Comparison of ENCODE assay signal across 8 cellular contexts in the genomic region with DNA sequence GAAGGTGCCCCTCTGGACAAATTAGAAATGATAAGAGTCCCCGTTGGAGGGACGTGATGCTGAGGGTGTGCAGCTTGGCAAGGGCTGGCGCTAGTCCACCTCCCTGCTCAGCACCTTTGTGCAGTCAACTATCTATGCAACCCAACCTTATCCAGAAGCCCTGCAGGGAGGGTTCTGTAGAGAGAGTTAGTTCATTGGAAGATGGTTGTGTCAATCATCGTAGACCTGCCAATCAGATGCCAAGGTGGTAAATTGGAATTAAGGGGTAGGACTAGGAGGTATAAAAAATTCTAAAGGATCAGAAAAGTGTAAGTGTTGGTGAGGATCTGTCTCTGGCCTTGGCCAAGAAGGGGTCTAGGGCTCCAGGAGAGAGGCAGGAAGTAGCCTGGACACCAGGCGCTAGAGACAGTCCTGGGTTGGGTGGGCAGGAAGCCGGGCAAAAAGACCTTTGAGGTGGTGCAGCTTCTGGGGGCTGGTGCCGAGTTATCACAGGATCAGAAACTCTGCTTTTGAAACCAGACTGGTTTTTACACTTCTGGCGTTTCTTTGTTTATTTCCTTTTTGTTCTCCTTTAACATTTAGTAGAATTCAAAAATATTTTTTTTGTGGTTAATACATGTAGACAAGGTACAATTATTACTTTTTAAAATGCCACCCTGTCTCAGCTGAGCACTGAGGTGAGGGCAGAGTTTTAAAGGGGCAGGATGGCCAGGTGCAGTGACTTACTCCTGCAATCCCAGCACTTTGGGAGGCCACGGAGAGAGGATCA. TPM values are rescaled to one million over a fixed set of nuclear protein-coding genes. Genes with fewer than 3 reads are reported as not detected.
DNase-seq lines count a peak whose midpoint lies in the region; ATAC-seq and TF ChIP-seq lines count a peak whose summit lies in the region.

No MANE protein-coding gene starts in this region.

- peak overlapping the region; percentile 39 for H3K4me3 Mint-ChIP-seq in activated CD8-positive, alpha-beta T cell treated with anti-CD3 and anti-CD28 coated beads, Interleukin-2, amount 10 ng/mL, durations not matched to agents 7 days and 5 days

- H3K27me3 Mint-ChIP-seq in activated CD8-positive, alpha-beta T cell treated with anti-CD3 and anti-CD28 coated beads, Interleukin-2, amount 10 ng/mL, durations not matched to agents 7 days and 5 days (ENCODE audit: low read depth), result no peaks in the 10 kb centered on the region

- no peaks in the 10 kb centered on the region for H3K9me3 Mint-ChIP-seq in activated CD8-positive, alpha-beta T cell treated with anti-CD3 and anti-CD28 coated beads, Interleukin-2, amount 10 ng/mL, durations not matched to agents 7 days and 5 days (ENCODE audit: insufficient read depth)

- dilution Hi-C loops in IMR-90 (cut with HindIII; ENCODE audit: low sequenced_read_pairs, unreplicated experiment), result no loop called here

- no peaks in the 10 kb centered on the region for H3K9me3 ChIP-seq in IMR-90 (ENCODE audit: control insufficient read depth, insufficient read depth, low read length)
- H3K9me3 ChIP-seq in parathyroid adenoma (ENCODE audit: control insufficient read depth, low read length), result no peaks in the 10 kb centered on the region

- intact Hi-C loops in IMR-90 (cut with micrococcal nuclease), result no loop called here

- no peak overlapping the region for H3K18ac ChIP-seq in IMR-90 (ENCODE audit: low read depth, low read length)

- no peak overlapping the region for H4K5ac ChIP-seq in IMR-90 (ENCODE audit: low read depth, low read length)

- H3K27ac ChIP-seq in IMR-90 (ENCODE audit: insufficient read depth, low read length) (no peak overlapping the region), parathyroid adenoma (peak overlapping the region; percentile 29)

- H3K9me1 ChIP-seq in IMR-90 (ENCODE audit: insufficient read depth, low read length), result peaks cover 8% of the 10 kb centered on the region

- H3K36me3 ChIP-seq in IMR-90 (ENCODE audit: control insufficient read depth, insufficient read depth, low read length), result peaks cover 10% of the 10 kb centered on the region; the same call in 1 of the 2 replicates
- no peaks in the 10 kb centered on the region for H3K36me3 ChIP-seq in parathyroid adenoma (ENCODE audit: control insufficient read depth, insufficient read depth, low read length)

- no peaks in the 10 kb centered on the region for H4K20me1 ChIP-seq in IMR-90 (ENCODE audit: insufficient read depth, low read length)

- H3K4me1 ChIP-seq in IMR-90 (ENCODE audit: control insufficient read depth, insufficient read depth, low read length) (peaks cover 18% of the 10 kb centered on the region), parathyroid adenoma (peaks cover 29% of the 10 kb centered on the region)

- peak overlapping the region; percentile 89 for H2AK9ac ChIP-seq in IMR-90 (replicated peaks; ENCODE audit: low read depth, low read length, poor library complexity)

- peaks cover 0 to 21% of the 10 kb centered on the region in 2 experiments; a peak in 3 of 4 replicates for H3K79me1 ChIP-seq in IMR-90 (ENCODE audit: low read depth in 1 of 2, low read length in 2 of 2)

- TF ChIP-seq CTCF in IMR-90 (conservative IDR thresholded peaks at IDR 0.05; ENCODE audit: low read depth, low read length), result no peak
- no peak for TF ChIP-seq CTCF in fibroblast of the aortic adventitia (IDR thresholded peaks at IDR 0.05; ENCODE audit: insufficient read depth, low read length)
- no peak for TF ChIP-seq CTCF in parathyroid adenoma (IDR thresholded peaks at IDR 0.05)

- H2AK5ac ChIP-seq in IMR-90 (ENCODE audit: low read depth, low read length), result peak overlapping the region; percentile 77; the same call in 1 of the 2 replicates

- H4K91ac ChIP-seq in IMR-90 (ENCODE audit: insufficient read depth, low read depth, low read length), result no peak overlapping the region

- no peaks in the 10 kb centered on the region for H3K27me3 ChIP-seq in IMR-90 (ENCODE audit: control insufficient read depth, insufficient read depth, low read length)
- no peaks in the 10 kb centered on the region for H3K27me3 ChIP-seq in parathyroid adenoma (ENCODE audit: control insufficient read depth, insufficient read depth, low read length)

- POLR2A ChIA-PET in IMR-90 (lab: Charles Lee; ENCODE audit: unreplicated experiment), result no interaction called here
- POLR2A ChIA-PET in activated CD8-positive, alpha-beta T cell treated with anti-CD3 and anti-CD28 coated beads, Interleukin-2, amount 10 ng/mL, durations not matched to agents 7 days and 5 days (lab: Charles Lee), result interaction anchor here (0.8 to 2.7 kb wide), 8 partner anchors 9 to 451 kb away, joined by 3 to 11 read pairs (median 3); no protein-coding TSS in a partner anchor

- no peak overlapping the region for H2BK15ac ChIP-seq in IMR-90 (ENCODE audit: low read depth, low read length)

- peak overlapping the region; percentile 29 to 90; a peak in 3 of 4 replicates for H4K8ac ChIP-seq in IMR-90 (ENCODE audit: low read depth in 2 of 2, low read length in 2 of 2)

- no peak overlapping the region for H3K9ac ChIP-seq in IMR-90 (ENCODE audit: low read depth, low read length)
- no peak overlapping the region for H3K9ac ChIP-seq in parathyroid adenoma

- peaks cover 15% of the 10 kb centered on the region for H3K36me3 Mint-ChIP-seq in activated CD8-positive, alpha-beta T cell treated with anti-CD3 and anti-CD28 coated beads, Interleukin-2, amount 10 ng/mL, durations not matched to agents 7 days and 5 days (ENCODE audit: low read depth)

- no CpG with 5 or more reads among the region's 9 CpGs for WGBS in IMR-90 (ENCODE audit: extremely low coverage in 2 of 2, insufficient read length in 1 of 2), 2 experiments

- H2AFZ ChIP-seq in IMR-90 (replicated peaks; ENCODE audit: low read length, poor library complexity), result no peak overlapping the region
- no peak overlapping the region for H2AFZ ChIP-seq in parathyroid adenoma

- no peak overlapping the region for H2BK20ac ChIP-seq in IMR-90 (ENCODE audit: low read depth, low read length)

- H3K14ac ChIP-seq in IMR-90 (replicated peaks; ENCODE audit: low read depth, low read length), result peak overlapping the region; percentile 83; the same call in 1 of the 2 replicates

- no peak overlapping the region for H2BK5ac ChIP-seq in IMR-90 (ENCODE audit: low read depth, low read length, poor library complexity, severe bottlenecking)

- no TSS peak for BruUV-seq in IMR-90 (replicated peaks; lab: Mats Ljungman, UMichigan)

- in situ Hi-C loops in IMR-90 (cut with MboI; ENCODE audit: low sequenced_read_pairs), result no loop called here

- peak overlapping the region; percentile 86 for H3K27ac Mint-ChIP-seq in activated CD8-positive, alpha-beta T cell treated with anti-CD3 and anti-CD28 coated beads, Interleukin-2, amount 10 ng/mL, durations not matched to agents 7 days and 5 days

- no peak overlapping the region for H3K23ac ChIP-seq in IMR-90 (ENCODE audit: low read depth, low read length)

- no peaks in the 10 kb centered on the region for H3K79me2 ChIP-seq in parathyroid adenoma

- CTCF ChIA-PET in IMR-90 (lab: Yijun Ruan, JAX), result no interaction called here
- CTCF ChIA-PET in activated CD8-positive, alpha-beta T cell treated with anti-CD3 and anti-CD28 coated beads, Interleukin-2, amount 10 ng/mL, durations not matched to agents 7 days and 5 days (lab: Charles Lee), result interaction anchor here (1.1 to 17.4 kb wide), 5 partner anchors 12 to 107 kb away, joined by 3 to 280 read pairs (median 4); no protein-coding TSS in a partner anchor

- no peak overlapping the region for H3K56ac ChIP-seq in IMR-90 (ENCODE audit: extremely low read depth, insufficient read depth, low read length)

- no peak overlapping the region for H3K4me2 ChIP-seq in IMR-90 (ENCODE audit: low read depth, low read length)
- peak overlapping the region; percentile 77 for H3K4me2 ChIP-seq in parathyroid adenoma (ENCODE audit: low read length)

- ATAC-seq in IMR-90 (ENCODE audit: low read depth), result no peak
- ATAC-seq in activated CD8-positive, alpha-beta T cell treated with anti-CD3 and anti-CD28 coated beads, Interleukin-2, amount 10 ng/mL, durations not matched to agents 7 days and 5 days, result peak; percentile 84
- no peak for ATAC-seq in GM19035 (IDR thresholded peaks at IDR 0.05; ENCODE audit: unreplicated experiment)

- no peak overlapping the region for H2BK120ac ChIP-seq in IMR-90 (ENCODE audit: low read depth, low read length)

- no peak for TF ChIP-seq POLR2A in IMR-90 (IDR thresholded peaks at IDR 0.05; ENCODE audit: low read depth, low read length)

- no peak for TF ChIP-seq RAD21 in IMR-90 (IDR thresholded peaks at IDR 0.05; ENCODE audit: low read length)

- peak overlapping the region; percentile 90; the same call in 1 of the 2 replicates for H3K4ac ChIP-seq in IMR-90 (ENCODE audit: low read depth, low read length)

- H3K4me3 ChIP-seq in IMR-90 (ENCODE audit: insufficient read depth, low read depth, low read length) (no peak overlapping the region), fibroblast of the aortic adventitia (ENCODE audit: low read depth, low read length) (peak overlapping the region; percentile 78), parathyroid adenoma (ENCODE audit: low read depth, low read length) (no peak overlapping the region)

- H3K4me1 Mint-ChIP-seq in activated CD8-positive, alpha-beta T cell treated with anti-CD3 and anti-CD28 coated beads, Interleukin-2, amount 10 ng/mL, durations not matched to agents 7 days and 5 days (ENCODE audit: low read depth), result peaks cover 80% of the 10 kb centered on the region

- DNase-seq in EL, result peak; percentile 73
- DNase-seq in IMR-90, result peak; percentile 88
- peak; percentile 80 for DNase-seq in activated CD8-positive, alpha-beta T cell treated with anti-CD3 and anti-CD28 coated beads, Interleukin-2, amount 10 ng/mL, durations not matched to agents 7 days and 5 days
- DNase-seq in fibroblast of the aortic adventitia (ENCODE audit: low read depth), result peak; percentile 88
- DNase-seq in cerebellar nuclear complex (lab: John Stamatoyannopoulos, UW), result no peak
- DNase-seq in COLO668 (lab: John Stamatoyannopoulos, UW; ENCODE audit: unreplicated experiment), result no peak

RNA-seq across cellular contexts. Expression of a gene that starts 1.6 kb away (rescaled TPM):
- total RNA-seq in IMR-90 (2012; rRNA removed) (1.1 TPM in 2 replicates), fibroblast of the aortic adventitia (ENCODE audit: low replicate concordance) (4.2 and 4.6 TPM in 2 replicates)
- polyA plus RNA-seq in IMR-90 (2012; rRNA removed), result 10.0 and 10.9 TPM in 2 replicates
- 3.1 and 9.8 TPM in 2 replicates for polyA plus RNA-seq in IMR-90 (2012; cell fraction: cytosol; rRNA removed)
- 53.9 and 59.1 TPM in 2 replicates for polyA plus RNA-seq in IMR-90 (2012; cell fraction: nucleus; rRNA removed; ENCODE audit: low replicate concordance)
- total RNA-seq in activated CD8-positive, alpha-beta T cell treated with anti-CD3 and anti-CD28 coated beads, Interleukin-2, amount 10 ng/mL, durations not matched to agents 7 days and 5 days, result 1 to 10 TPM; 6.1 to 6.2 TPM

RNA-seq across cellular contexts. Expression of a gene that starts 25.9 kb away (rescaled TPM):
- total RNA-seq in IMR-90 (2012; rRNA removed) (under 0.01 TPM in 2 replicates), fibroblast of the aortic adventitia (ENCODE audit: low replicate concordance) (0.41 TPM in 1 of 2 replicates, not detected in the other)
- 0.07 TPM in 2 replicates for polyA plus RNA-seq in IMR-90 (2012; rRNA removed)
- 0.03 and 0.04 TPM in 2 replicates for polyA plus RNA-seq in IMR-90 (2012; cell fraction: cytosol; rRNA removed)
- 0.09 and 0.16 TPM in 2 replicates for polyA plus RNA-seq in IMR-90 (2012; cell fraction: nucleus; rRNA removed; ENCODE audit: low replicate concordance)
- total RNA-seq in activated CD8-positive, alpha-beta T cell treated with anti-CD3 and anti-CD28 coated beads, Interleukin-2, amount 10 ng/mL, durations not matched to agents 7 days and 5 days, result 1 to 10 TPM; 3.5 to 3.6 TPM

RNA-seq across cellular contexts. Expression of a gene that starts 36.7 kb away (rescaled TPM):
- total RNA-seq in IMR-90 (2012; rRNA removed) (not detected in 2 replicates), fibroblast of the aortic adventitia (ENCODE audit: low replicate concordance) (under 0.01 TPM in 1 of 2 replicates, not detected in the other)
- polyA plus RNA-seq in IMR-90 (2012; rRNA removed), result 1.0 and 1.2 TPM in 2 replicates
- 0.82 and 1.5 TPM in 2 replicates for polyA plus RNA-seq in IMR-90 (2012; cell fraction: cytosol; rRNA removed)
- polyA plus RNA-seq in IMR-90 (2012; cell fraction: nucleus; rRNA removed; ENCODE audit: low replicate concordance), result 0.19 and 0.29 TPM in 2 replicates
- total RNA-seq in activated CD8-positive, alpha-beta T cell treated with anti-CD3 and anti-CD28 coated beads, Interleukin-2, amount 10 ng/mL, durations not matched to agents 7 days and 5 days, result 100 to 1,000 TPM; 202 to 213 TPM

RNA-seq across cellular contexts. Expression of a gene that starts 57.7 kb away (rescaled TPM):
- total RNA-seq in IMR-90 (2012; rRNA removed), result 10.0 and 11.1 TPM in 2 replicates
- 72.3 and 77.1 TPM in 2 replicates for polyA plus RNA-seq in IMR-90 (2012; rRNA removed)
- 56.9 and 106 TPM in 2 replicates for polyA plus RNA-seq in IMR-90 (2012; cell fraction: cytosol; rRNA removed)
- 33.8 and 79.6 TPM in 2 replicates for polyA plus RNA-seq in IMR-90 (2012; cell fraction: nucleus; rRNA removed; ENCODE audit: low replicate concordance)
- total RNA-seq in activated CD8-positive, alpha-beta T cell treated with anti-CD3 and anti-CD28 coated beads, Interleukin-2, amount 10 ng/mL, durations not matched to agents 7 days and 5 days, result 1,000 to 10,000 TPM; 1,167 to 1,252 TPM
- 5.6 and 14.4 TPM in 2 replicates for total RNA-seq in fibroblast of the aortic adventitia (ENCODE audit: low replicate concordance)

Comparison
In these comparisons a context has a peak if more than half of its experiments do, and no peak if none do; other contexts are left out.
1. DNase-seq: peak in EL (single experiment), IMR-90 (single experiment), activated CD8-positive, alpha-beta T cell treated with anti-CD3 and anti-CD28 coated beads, Interleukin-2, amount 10 ng/mL, durations not matched to agents 7 days and 5 days (single experiment) and fibroblast of the aortic adventitia (single experiment); none in cerebellar nuclear complex (0 of 2) and COLO668 (single experiment).
2. RNA of a gene that starts 36.7 kb away (total RNA-seq): 202 to 213 TPM in activated CD8-positive, alpha-beta T cell treated with anti-CD3 and anti-CD28 coated beads, Interleukin-2, amount 10 ng/mL, durations not matched to agents 7 days and 5 days; not detected in IMR-90 and under 0.01 TPM in fibroblast of the aortic adventitia; every median in the first group is over 100 times any median in the second.